ENCODE assay signal across 14 cellular contexts in genomic region chr16:30548392-30549255, GRCh38. TPM values are rescaled to one million over a fixed set of nuclear protein-coding genes. Genes with fewer than 3 reads are reported as not detected.
A peak's percentile ranks its signal among the peaks of the same experiment; 100 is the strongest.
DNase-seq lines count a peak whose midpoint lies in the region; ATAC-seq, FAIRE-seq and TF ChIP-seq lines count a peak whose summit lies in the region.
"Had no signal": no experiment of that assay in that cellular context is flagged by ENCODE, and none has a peak within 500 bp of the region (broad histone marks: within the 10 kb centered on the region; RNA-seq: fewer than 3 reads in every experiment).

No MANE protein-coding gene starts in this region.

- peak overlapping the region; percentile 91 for H3K27ac Mint-ChIP-seq in neural crest cell (ENCODE audit: unreplicated experiment)
- H3K27ac Mint-ChIP-seq: memory B cell had no signal

- H3K9ac ChIP-seq in HUES48 (ENCODE audit: low read depth, low read length) (no peak overlapping the region), K562 (ENCODE audit: insufficient read depth in 1 of 2, low read depth in 2 of 2, low read length in 2 of 2) (no peak overlapping the region)

- peaks cover 18% of the 10 kb centered on the region for H3K4me1 ChIP-seq in HUES48 (ENCODE audit: control insufficient read depth, insufficient read depth, low read length)
- peaks cover 17 to 22% of the 10 kb centered on the region in 2 experiments; a peak in 4 of 5 replicates for H3K4me1 ChIP-seq in K562 (replicated peaks in 1 of 2; ENCODE audit: control insufficient read depth in 2 of 2, insufficient read depth in 2 of 2, low read length in 2 of 2)

- TF ChIP-seq EP300 in K562 (IDR thresholded peaks at IDR 0.05; ENCODE audit: low read length), result no peak

- H3K36me3 ChIP-seq in HUES48 (ENCODE audit: control insufficient read depth, insufficient read depth, low read length) (peaks cover 5% of the 10 kb centered on the region; the same call in 1 of the 2 replicates), K562 (ENCODE audit: control insufficient read depth, insufficient read depth, low read length) (peaks cover 1% of the 10 kb centered on the region; the same call in 1 of the 3 replicates)

- peak overlapping the region; percentile 40 for H3K4me3 Mint-ChIP-seq in neural crest cell
- H3K4me3 Mint-ChIP-seq: memory B cell had no signal

- in situ Hi-C loops in K562 (cut with MboI), result no loop called here

- no peak for ATAC-seq in K562

- H3K27me3 ChIP-seq in HUES48 (ENCODE audit: control insufficient read depth, insufficient read depth, low read length) (no peaks in the 10 kb centered on the region), K562 (ENCODE audit: control insufficient read depth in 2 of 2, insufficient read depth in 2 of 2, low read length in 2 of 2) (no peaks in the 10 kb centered on the region)
- H3K27me3 ChIP-seq: spleen, suprapubic skin had no signal

- H3K9me1 ChIP-seq in K562 (ENCODE audit: control insufficient read depth, insufficient read depth, low read length), result no peaks in the 10 kb centered on the region

- TF ChIP-seq POLR2A in K562 (conservative IDR thresholded peaks at IDR 0.05), result no peak

- intact Hi-C loops in K562 (cut with micrococcal nuclease), result no loop called here

- no peak overlapping the region for H2AFZ ChIP-seq in K562 (ENCODE audit: low read depth, low read length)

- CTCF ChIA-PET in K562 (lab: Yijun Ruan, JAX; ENCODE audit: low intra/inter-chr PET ratio), result no interaction called here

- no TSS peak for BruUV-seq in K562 (replicated peaks; lab: Mats Ljungman, UMichigan)

- H3K4me2 ChIP-seq in K562 (ENCODE audit: insufficient read depth, low read length), result no peak overlapping the region

- POLR2A ChIA-PET in K562 (lab: Yijun Ruan, JAX), result interaction anchor here (0.6 to 0.9 kb wide), 4 partner anchors 9 to 39 kb away, joined by 3 to 5 read pairs (median 4); no protein-coding TSS in a partner anchor

- H3K36me3 Mint-ChIP-seq in neural crest cell (ENCODE audit: low read depth), result peaks cover 3% of the 10 kb centered on the region
- H3K36me3 Mint-ChIP-seq: memory B cell had no signal

- TF ChIP-seq RAD21 in K562 (CRISPR knock-in tag; conservative IDR thresholded peaks at IDR 0.05 in 1 of 2, IDR thresholded peaks at IDR 0.05 in 1 of 2), result no peak

- FAIRE-seq in K562 (lab: Jason Lieb, UNC) (peak; percentile 61), HTR-8/SVneo (lab: Jason Lieb, UNC) (no peak)

- 23% methylated on average over 8 of the region's 8 CpGs for WGBS in K562 (ENCODE audit: insufficient coverage, low coverage, missing lambda C conversion rate)

- peak overlapping the region; percentile 53 for H3K27ac ChIP-seq in HUES48 (ENCODE audit: low read depth, low read length)
- H3K27ac ChIP-seq in K562 (ENCODE audit: extremely low read depth, low read depth, low read length), result no peak overlapping the region
- H3K27ac ChIP-seq: spleen, suprapubic skin had no signal

- TF ChIP-seq CTCF in K562 (IDR thresholded peaks at IDR 0.05 in 2 of 3, conservative IDR thresholded peaks at IDR 0.05 in 1 of 3; ENCODE audit: insufficient read depth in 2 of 3, low read depth in 1 of 3, low read length in 3 of 3) (no peak), neural crest cell (conservative IDR thresholded peaks at IDR 0.05) (no peak)

- 0 out of 3 replicates have a peak, but pooled peaks cover 4% of the 10 kb centered on the region for H3K79me2 ChIP-seq in K562 (ENCODE audit: control insufficient read depth, insufficient read depth, low read length)

- DNase-seq in K562 (ENCODE audit: extremely low read depth in 1 of 4, low spot score in 3 of 4), result no peak
- no peak for DNase-seq in neural crest cell (ENCODE audit: low read depth, low spot score)
- no peak for DNase-seq in Kasumi-1 (lab: John Stamatoyannopoulos, UW)
- DNase-seq in SW480 (ENCODE audit: low spot score), result no peak
- no peak for DNase-seq in HTR-8/SVneo (ENCODE audit: insufficient read length, low spot score)
- DNase-seq: activated CD8-positive, alpha-beta memory T cell treated with anti-CD3 and anti-CD28 coated beads, Interleukin-2, amount 50 U/mL, for 4 hours; amygdala; GF-D8; NCI-H1105; NCI-H2227 treated with DMSO at 0.1 percent for 48 hours; spleen had no signal

- peaks cover 15% of the 10 kb centered on the region for H3K4me1 Mint-ChIP-seq in neural crest cell

- H3K9me3 Mint-ChIP-seq in neural crest cell, result no peaks in the 10 kb centered on the region
- H3K9me3 Mint-ChIP-seq: memory B cell had no signal

- H3K9me3 ChIP-seq in HUES48 (ENCODE audit: control insufficient read depth, insufficient read depth, low read length) (no peaks in the 10 kb centered on the region), K562 (replicated peaks; ENCODE audit: control insufficient read depth, insufficient read depth, low read depth, low read length) (no peaks in the 10 kb centered on the region)
- H3K9me3 ChIP-seq: spleen, suprapubic skin had no signal

- H4K20me1 ChIP-seq in K562 (replicated peaks; ENCODE audit: control insufficient read depth, insufficient read depth, low read length), result peaks cover 5% of the 10 kb centered on the region; the same call in 1 of the 2 replicates

- no peak overlapping the region for H3K4me3 ChIP-seq in HUES48 (ENCODE audit: low read depth, low read length)
- no peak overlapping the region for H3K4me3 ChIP-seq in K562
- H3K4me3 ChIP-seq: spleen, suprapubic skin had no signal

- H3K27me3 Mint-ChIP-seq in neural crest cell (ENCODE audit: low read depth), result no peaks in the 10 kb centered on the region
- H3K27me3 Mint-ChIP-seq: memory B cell had no signal

RNA-seq across cellular contexts. Expression of gene ZNF764, which starts 9.6 kb away (rescaled TPM):
- 7.9 and 19.4 TPM in 2 replicates for total RNA-seq in K562 (2011; cell fraction: chromatin; rRNA removed; ENCODE audit: low replicate concordance)
- 19.1 and 19.7 TPM in 2 replicates for total RNA-seq in K562 (2011; cell fraction: nucleolus; rRNA removed)
- total RNA-seq in K562 (2011; cell fraction: nucleoplasm; rRNA removed), result 15.4 and 16.3 TPM in 2 replicates
- total RNA-seq in K562 (2014; rRNA removed), result 9.5 and 9.8 TPM in 2 replicates
- 2.4 and 2.5 TPM in 2 replicates for total RNA-seq in K562 (2014; rRNA removed; fragmentation: Illumina TruSeq; extraction: Trizol)
- 4.1 and 4.6 TPM in 2 replicates for total RNA-seq in K562 (2015; rRNA removed; fragmentation: Illumina TruSeq; extraction: Trizol)
- total RNA-seq in K562 (2021), result 10.1 and 11.1 TPM in 2 replicates
- 3.9 and 7.1 TPM in 2 replicates for polyA plus RNA-seq in K562 (2011; rRNA removed)
- 11.4 and 13.8 TPM in 2 replicates for polyA plus RNA-seq in K562 (2011; cell fraction: cytosol; rRNA removed)
- 15.5 and 22.5 TPM in 2 replicates for polyA plus RNA-seq in K562 (2011; cell fraction: nucleus; rRNA removed)
- 5.2 and 7.9 TPM in 2 replicates for polyA plus RNA-seq in K562 (2012)
- polyA plus RNA-seq in K562 (2014; fragmentation: Illumina TruSeq; extraction: Trizol), result 4.1 and 4.3 TPM in 2 replicates
- under 1 TPM; 0.69 to 0.81 TPM for polyA plus RNA-seq in K562 (2014; fragmentation: Nextera tagmentation; extraction: Ambion mirVana)
- 8.7 and 10.0 TPM in 2 replicates for polyA plus RNA-seq in K562 (2014; rRNA removed)
- polyA minus RNA-seq in K562 (2011; rRNA and poly(A)+ RNA removed), result 1.5 and 1.9 TPM in 2 replicates
- 3.7 and 7.2 TPM in 2 replicates for polyA minus RNA-seq in K562 (2011; cell fraction: cytosol; rRNA and poly(A)+ RNA removed)
- 6.1 and 7.3 TPM in 2 replicates for polyA minus RNA-seq in K562 (2011; cell fraction: nucleus; rRNA and poly(A)+ RNA removed)
- 20.7 and 22.3 TPM in 2 replicates for total RNA-seq in neural crest cell

RNA-seq across cellular contexts. Expression of gene ZNF747, which starts 14.0 kb away (rescaled TPM):
- total RNA-seq in K562 (2011; cell fraction: chromatin; rRNA removed; ENCODE audit: low replicate concordance), result 4.0 and 9.9 TPM in 2 replicates
- total RNA-seq in K562 (2011; cell fraction: nucleolus; rRNA removed), result 9.9 and 10.3 TPM in 2 replicates
- total RNA-seq in K562 (2011; cell fraction: nucleoplasm; rRNA removed), result 6.3 and 6.5 TPM in 2 replicates
- total RNA-seq in K562 (2014; rRNA removed) (1.5 and 3.3 TPM in 2 replicates), K562 (2014; rRNA removed; fragmentation: Illumina TruSeq; extraction: Trizol) (1.0 and 1.3 TPM in 2 replicates), K562 (2015; rRNA removed; fragmentation: Illumina TruSeq; extraction: Trizol) (2.0 and 2.1 TPM in 2 replicates), K562 (2021) (3.2 and 3.4 TPM in 2 replicates), neural crest cell (10.5 and 11.3 TPM in 2 replicates)
- polyA plus RNA-seq in K562 (2011; rRNA removed) (1.9 and 2.8 TPM in 2 replicates), K562 (2014; fragmentation: Illumina TruSeq; extraction: Trizol) (1.5 and 1.9 TPM in 2 replicates), K562 (2014; fragmentation: Nextera tagmentation; extraction: Ambion mirVana) (under 1 TPM; 0.14 to 0.27 TPM), K562 (2014; rRNA removed) (1.7 and 3.3 TPM in 2 replicates)
- 3.0 and 3.6 TPM in 2 replicates for polyA plus RNA-seq in K562 (2011; cell fraction: cytosol; rRNA removed)
- polyA plus RNA-seq in K562 (2011; cell fraction: nucleus; rRNA removed), result 2.8 and 3.5 TPM in 2 replicates
- 1.7 and 1.9 TPM in 2 replicates for polyA plus RNA-seq in K562 (2012)
- polyA minus RNA-seq in K562 (2011; rRNA and poly(A)+ RNA removed), result 2.1 and 3.3 TPM in 2 replicates
- 1.6 and 4.7 TPM in 2 replicates for polyA minus RNA-seq in K562 (2011; cell fraction: cytosol; rRNA and poly(A)+ RNA removed)
- polyA minus RNA-seq in K562 (2011; cell fraction: nucleus; rRNA and poly(A)+ RNA removed), result 3.9 and 7.7 TPM in 2 replicates

RNA-seq across cellular contexts. Expression of gene ZNF768, which starts 22.3 kb away (rescaled TPM):
- 9.3 and 27.8 TPM in 2 replicates for total RNA-seq in K562 (2011; cell fraction: chromatin; rRNA removed; ENCODE audit: low replicate concordance)
- total RNA-seq in K562 (2011; cell fraction: nucleolus; rRNA removed), result 27.9 and 32.5 TPM in 2 replicates
- 15.2 and 16.7 TPM in 2 replicates for total RNA-seq in K562 (2011; cell fraction: nucleoplasm; rRNA removed)
- total RNA-seq in K562 (2014; rRNA removed), result 39.7 and 58.9 TPM in 2 replicates
- total RNA-seq in K562 (2014; rRNA removed; fragmentation: Illumina TruSeq; extraction: Trizol), result 14.7 and 15.2 TPM in 2 replicates
- 42.3 and 45.8 TPM in 2 replicates for total RNA-seq in K562 (2015; rRNA removed; fragmentation: Illumina TruSeq; extraction: Trizol)
- 41.3 and 50.7 TPM in 2 replicates for total RNA-seq in K562 (2021)
- polyA plus RNA-seq in K562 (2011; rRNA removed), result 22.1 and 32.8 TPM in 2 replicates
- polyA plus RNA-seq in K562 (2011; cell fraction: cytosol; rRNA removed), result 50.7 and 101 TPM in 2 replicates
- polyA plus RNA-seq in K562 (2011; cell fraction: nucleus; rRNA removed), result 31.3 and 50.4 TPM in 2 replicates
- 36.8 and 61.3 TPM in 2 replicates for polyA plus RNA-seq in K562 (2012)
- 26.9 and 40.9 TPM in 2 replicates for polyA plus RNA-seq in K562 (2014; fragmentation: Illumina TruSeq; extraction: Trizol)
- polyA plus RNA-seq in K562 (2014; fragmentation: Nextera tagmentation; extraction: Ambion mirVana), result under 1 TPM; 0.13 to 0.17 TPM
- polyA plus RNA-seq in K562 (2014; rRNA removed), result 47.8 and 49.6 TPM in 2 replicates
- 8.9 and 12.0 TPM in 2 replicates for polyA minus RNA-seq in K562 (2011; rRNA and poly(A)+ RNA removed)
- 34.4 and 46.7 TPM in 2 replicates for polyA minus RNA-seq in K562 (2011; cell fraction: cytosol; rRNA and poly(A)+ RNA removed)
- 10.5 and 17.3 TPM in 2 replicates for polyA minus RNA-seq in K562 (2011; cell fraction: nucleus; rRNA and poly(A)+ RNA removed)
- total RNA-seq in neural crest cell, result 64.0 and 68.5 TPM in 2 replicates

RNA-seq across cellular contexts. Expression of gene ZNF688, which starts 22.9 kb away (rescaled TPM):
- 3.6 and 5.4 TPM in 2 replicates for total RNA-seq in K562 (2011; cell fraction: chromatin; rRNA removed; ENCODE audit: low replicate concordance)
- total RNA-seq in K562 (2011; cell fraction: nucleolus; rRNA removed), result 6.8 and 7.0 TPM in 2 replicates
- total RNA-seq in K562 (2011; cell fraction: nucleoplasm; rRNA removed), result 4.0 and 5.1 TPM in 2 replicates
- total RNA-seq in K562 (2014; rRNA removed) (7.7 and 12.9 TPM in 2 replicates), K562 (2014; rRNA removed; fragmentation: Illumina TruSeq; extraction: Trizol) (1.4 and 2.8 TPM in 2 replicates), K562 (2015; rRNA removed; fragmentation: Illumina TruSeq; extraction: Trizol) (4.1 and 5.2 TPM in 2 replicates), K562 (2021) (4.5 and 5.1 TPM in 2 replicates), neural crest cell (13.4 and 14.3 TPM in 2 replicates)
- polyA plus RNA-seq in K562 (2011; rRNA removed) (2.4 TPM in 2 replicates), K562 (2014; fragmentation: Illumina TruSeq; extraction: Trizol) (5.4 and 7.0 TPM in 2 replicates), K562 (2014; fragmentation: Nextera tagmentation; extraction: Ambion mirVana) (under 1 TPM; 0.48 TPM), K562 (2014; rRNA removed) (4.6 and 12.5 TPM in 2 replicates)
- polyA plus RNA-seq in K562 (2011; cell fraction: cytosol; rRNA removed), result 2.2 and 5.7 TPM in 2 replicates
- 5.7 and 7.6 TPM in 2 replicates for polyA plus RNA-seq in K562 (2011; cell fraction: nucleus; rRNA removed)
- 5.9 and 6.0 TPM in 2 replicates for polyA plus RNA-seq in K562 (2012)
- 0.53 and 1.1 TPM in 2 replicates for polyA minus RNA-seq in K562 (2011; rRNA and poly(A)+ RNA removed)
- 1.2 and 4.2 TPM in 2 replicates for polyA minus RNA-seq in K562 (2011; cell fraction: cytosol; rRNA and poly(A)+ RNA removed)
- 2.8 and 4.2 TPM in 2 replicates for polyA minus RNA-seq in K562 (2011; cell fraction: nucleus; rRNA and poly(A)+ RNA removed)

RNA-seq across cellular contexts. Expression of gene ZNF785, which starts 36.9 kb away (rescaled TPM):
- 39.3 and 45.4 TPM in 2 replicates for total RNA-seq in K562 (2011; cell fraction: chromatin; rRNA removed; ENCODE audit: low replicate concordance)
- total RNA-seq in K562 (2011; cell fraction: nucleolus; rRNA removed), result 37.5 and 42.2 TPM in 2 replicates
- total RNA-seq in K562 (2011; cell fraction: nucleoplasm; rRNA removed), result 41.3 and 53.4 TPM in 2 replicates
- total RNA-seq in K562 (2014; rRNA removed), result 6.9 and 7.2 TPM in 2 replicates
- 4.6 and 4.8 TPM in 2 replicates for total RNA-seq in K562 (2014; rRNA removed; fragmentation: Illumina TruSeq; extraction: Trizol)
- total RNA-seq in K562 (2015; rRNA removed; fragmentation: Illumina TruSeq; extraction: Trizol), result 6.2 and 6.4 TPM in 2 replicates
- 9.7 and 11.6 TPM in 2 replicates for total RNA-seq in K562 (2021)
- polyA plus RNA-seq in K562 (2011; rRNA removed), result 10.6 and 12.4 TPM in 2 replicates
- polyA plus RNA-seq in K562 (2011; cell fraction: cytosol; rRNA removed), result 10.0 and 13.3 TPM in 2 replicates
- 18.3 and 22.4 TPM in 2 replicates for polyA plus RNA-seq in K562 (2011; cell fraction: nucleus; rRNA removed)
- polyA plus RNA-seq in K562 (2012), result 6.7 and 11.9 TPM in 2 replicates
- 4.7 and 5.0 TPM in 2 replicates for polyA plus RNA-seq in K562 (2014; fragmentation: Illumina TruSeq; extraction: Trizol)
- under 1 TPM; 0.64 to 0.70 TPM for polyA plus RNA-seq in K562 (2014; fragmentation: Nextera tagmentation; extraction: Ambion mirVana)
- polyA plus RNA-seq in K562 (2014; rRNA removed), result 11.0 and 12.4 TPM in 2 replicates
- polyA minus RNA-seq in K562 (2011; rRNA and poly(A)+ RNA removed), result 7.4 and 8.3 TPM in 2 replicates
- polyA minus RNA-seq in K562 (2011; cell fraction: cytosol; rRNA and poly(A)+ RNA removed), result 4.4 and 4.9 TPM in 2 replicates
- polyA minus RNA-seq in K562 (2011; cell fraction: nucleus; rRNA and poly(A)+ RNA removed), result 13.5 and 16.0 TPM in 2 replicates
- 37.6 and 38.3 TPM in 2 replicates for total RNA-seq in neural crest cell
